31 cellular contexts compared by ENCODE assay signal in genomic region chr13:38661276-38661675, GRCh38. TPM values are rescaled to one million over a fixed set of nuclear protein-coding genes. Genes with fewer than 3 reads are reported as not detected.
DNase-seq lines count a peak whose midpoint lies in the region; ATAC-seq and TF ChIP-seq lines count a peak whose summit lies in the region.
"Had no signal": no experiment of that assay in that cellular context is flagged by ENCODE, and none has a peak within 500 bp of the region (broad histone marks: within the 10 kb centered on the region; RNA-seq: fewer than 3 reads in every experiment).

No MANE protein-coding gene starts in this region.

- H3K79me2 ChIP-seq in neural cell (replicated peaks; ENCODE audit: insufficient read depth, low read length) = no peaks in the 10 kb centered on the region

- H3K27me3 ChIP-seq in neural cell (ENCODE audit: insufficient read depth, low read depth, low read length) = no peaks in the 10 kb centered on the region
- H3K27me3 ChIP-seq: BLaER1 treated with 17β-estradiol and CSF1 and Interleukin-3, amounts not matched to agents 10 nM and 100 nM; upper lobe of right lung had no signal

- POLR2A ChIA-PET in activated CD4-positive, alpha-beta T cell treated with anti-CD3 and anti-CD28 coated beads, Interleukin-2, amount 10 ng/mL, durations not matched to agents 7 days and 5 days (lab: Charles Lee) = no interaction called here

- no peaks in the 10 kb centered on the region for H3K36me3 ChIP-seq in neural cell (ENCODE audit: insufficient read depth, low read length)
- H3K36me3 ChIP-seq: BLaER1 treated with 17β-estradiol and CSF1 and Interleukin-3, amounts not matched to agents 10 nM and 100 nM; heart right ventricle; upper lobe of right lung had no signal

- no peaks in the 10 kb centered on the region for H3K9me2 ChIP-seq in neural cell (ENCODE audit: insufficient read depth, low read length)

- H3K9ac ChIP-seq in neural cell (ENCODE audit: low read length) = no peak overlapping the region
- H3K9ac ChIP-seq: BLaER1 treated with 17β-estradiol and CSF1 and Interleukin-3, amounts not matched to agents 10 nM and 100 nM had no signal

- CTCF ChIA-PET in activated CD8-positive, alpha-beta memory T cell treated with anti-CD3 and anti-CD28 coated beads, Interleukin-2, amount 10 ng/mL, durations not matched to agents 7 days and 5 days (lab: Charles Lee) = no interaction called here
- CTCF ChIA-PET in activated CD4-positive, alpha-beta T cell treated with anti-CD3 and anti-CD28 coated beads, Interleukin-2, amount 10 ng/mL, durations not matched to agents 7 days and 5 days (lab: Charles Lee) = no interaction called here

- H2AFZ ChIP-seq in neural cell (ENCODE audit: low read depth, low read length) = no peak overlapping the region

- TF ChIP-seq CTCF in fibroblast of mammary gland (conservative IDR thresholded peaks at IDR 0.05; ENCODE audit: control insufficient read depth, insufficient read depth, low read depth, low read length) = no peak
- no peak for TF ChIP-seq CTCF in neural cell (IDR thresholded peaks at IDR 0.05; ENCODE audit: poor library complexity, severe bottlenecking)

- TF ChIP-seq RAD21 in neural cell (conservative IDR thresholded peaks at IDR 0.05) = no peak

- H3K36me3 Mint-ChIP-seq in activated CD8-positive, alpha-beta memory T cell treated with anti-CD3 and anti-CD28 coated beads, Interleukin-2, amount 10 ng/mL, durations not matched to agents 7 days and 5 days = no peaks in the 10 kb centered on the region
- no peaks in the 10 kb centered on the region for H3K36me3 Mint-ChIP-seq in activated CD4-positive, alpha-beta T cell treated with anti-CD3 and anti-CD28 coated beads, Interleukin-2, amount 10 ng/mL, durations not matched to agents 7 days and 5 days (ENCODE audit: low read depth)
- H3K36me3 Mint-ChIP-seq: activated CD4-positive, alpha-beta memory T cell treated with anti-CD3 and anti-CD28 coated beads for 36 hours; naive thymus-derived CD4-positive, alpha-beta T cell; stimulated activated memory B cell treated with anti-CD40 and anti-IgM and Interleukin-4, amounts not matched to agents 10 μg/mL and 1 μg/mL and 100 μg/mL, for 72 hours had no signal

- H3K27ac ChIP-seq in neural cell (ENCODE audit: low read length) = peak overlapping the region; percentile 0
- H3K27ac ChIP-seq: BLaER1 treated with 17β-estradiol and CSF1 and Interleukin-3, amounts not matched to agents 10 nM and 100 nM; heart right ventricle; upper lobe of right lung had no signal

- H3K9me3 Mint-ChIP-seq in activated CD8-positive, alpha-beta memory T cell treated with anti-CD3 and anti-CD28 coated beads, Interleukin-2, amount 10 ng/mL, durations not matched to agents 7 days and 5 days (ENCODE audit: low read depth) = no peaks in the 10 kb centered on the region
- no peaks in the 10 kb centered on the region for H3K9me3 Mint-ChIP-seq in activated CD4-positive, alpha-beta T cell treated with anti-CD3 and anti-CD28 coated beads, Interleukin-2, amount 10 ng/mL, durations not matched to agents 7 days and 5 days
- H3K9me3 Mint-ChIP-seq: activated CD4-positive, alpha-beta memory T cell treated with anti-CD3 and anti-CD28 coated beads for 36 hours; activated naive CD4-positive, alpha-beta T cell treated with anti-CD3 and anti-CD28 coated beads for 36 hours; activated T-helper 1 cell treated with anti-CD3 and anti-CD28 coated beads, Interleukin-12 subunit alpha, Interleukin-12 subunit beta, Interleukin-2, Interleukin-4 antibody, amounts not matched to agents 30 ng/mL and 10 ng/mL and 1 ng/mL, durations not matched to agents 14 hours and 24 hours and 36 hours; stimulated activated memory B cell treated with anti-CD40 and anti-IgM and Interleukin-4, amounts not matched to agents 10 μg/mL and 1 μg/mL and 100 μg/mL, for 72 hours had no signal

- H3F3A ChIP-seq in neural cell (ENCODE audit: insufficient read depth, low read length, poor library complexity, severe bottlenecking) = no peaks in the 10 kb centered on the region

- no peaks in the 10 kb centered on the region for H3K27me3 Mint-ChIP-seq in activated CD8-positive, alpha-beta memory T cell treated with anti-CD3 and anti-CD28 coated beads, Interleukin-2, amount 10 ng/mL, durations not matched to agents 7 days and 5 days
- peaks cover 6% of the 10 kb centered on the region for H3K27me3 Mint-ChIP-seq in activated CD4-positive, alpha-beta T cell treated with anti-CD3 and anti-CD28 coated beads, Interleukin-2, amount 10 ng/mL, durations not matched to agents 7 days and 5 days
- H3K27me3 Mint-ChIP-seq: activated CD4-positive, alpha-beta memory T cell treated with anti-CD3 and anti-CD28 coated beads for 36 hours had no signal

- no peak for ATAC-seq in activated CD8-positive, alpha-beta memory T cell treated with anti-CD3 and anti-CD28 coated beads, Interleukin-2, amount 10 ng/mL, durations not matched to agents 7 days and 5 days
- ATAC-seq in HG03354 (IDR thresholded peaks at IDR 0.05; ENCODE audit: poor library complexity, severe bottlenecking, unreplicated experiment) (no peak), GM19452 (IDR thresholded peaks at IDR 0.05; ENCODE audit: unreplicated experiment) (no peak)
- ATAC-seq: heart right ventricle; HepG2; naive thymus-derived CD4-positive, alpha-beta T cell; Right ventricle myocardium inferior; stimulated activated memory B cell treated with anti-CD40 and anti-IgM and Interleukin-4, amounts not matched to agents 10 μg/mL and 1 μg/mL and 100 μg/mL, for 72 hours; upper lobe of right lung had no signal

- H3K27ac Mint-ChIP-seq in activated CD8-positive, alpha-beta memory T cell treated with anti-CD3 and anti-CD28 coated beads, Interleukin-2, amount 10 ng/mL, durations not matched to agents 7 days and 5 days = no peak overlapping the region
- H3K27ac Mint-ChIP-seq in activated CD4-positive, alpha-beta T cell treated with anti-CD3 and anti-CD28 coated beads, Interleukin-2, amount 10 ng/mL, durations not matched to agents 7 days and 5 days = no peak overlapping the region
- H3K27ac Mint-ChIP-seq: activated CD4-positive, alpha-beta memory T cell treated with anti-CD3 and anti-CD28 coated beads for 36 hours; activated naive CD4-positive, alpha-beta T cell treated with anti-CD3 and anti-CD28 coated beads for 36 hours; activated T-helper 1 cell treated with anti-CD3 and anti-CD28 coated beads, Interleukin-12 subunit alpha, Interleukin-12 subunit beta, Interleukin-2, Interleukin-4 antibody, amounts not matched to agents 30 ng/mL and 10 ng/mL and 1 ng/mL, durations not matched to agents 14 hours and 24 hours and 36 hours; naive thymus-derived CD4-positive, alpha-beta T cell; stimulated activated memory B cell treated with anti-CD40 and anti-IgM and Interleukin-4, amounts not matched to agents 10 μg/mL and 1 μg/mL and 100 μg/mL, for 72 hours had no signal

- H3K4me3 ChIP-seq in fibroblast of mammary gland (ENCODE audit: control insufficient read depth, low read depth, low read length) = no peak overlapping the region
- H3K4me3 ChIP-seq in neural cell (ENCODE audit: low read length) = no peak overlapping the region
- H3K4me3 ChIP-seq: BLaER1 treated with 17β-estradiol and CSF1 and Interleukin-3, amounts not matched to agents 10 nM and 100 nM; heart right ventricle; upper lobe of right lung had no signal

- H3K9me3 ChIP-seq in neural cell (ENCODE audit: low read length) = no peaks in the 10 kb centered on the region
- H3K9me3 ChIP-seq: BLaER1 treated with 17β-estradiol and CSF1 and Interleukin-3, amounts not matched to agents 10 nM and 100 nM; heart right ventricle; upper lobe of right lung had no signal

- H4K20me1 ChIP-seq in neural cell (ENCODE audit: insufficient read depth) = no peaks in the 10 kb centered on the region
- H4K20me1 ChIP-seq: BLaER1 treated with 17β-estradiol and CSF1 and Interleukin-3, amounts not matched to agents 10 nM and 100 nM had no signal

- no peak for TF ChIP-seq EP300 in neural cell (conservative IDR thresholded peaks at IDR 0.05; ENCODE audit: poor library complexity, severe bottlenecking)

- H3K4me3 Mint-ChIP-seq in activated CD8-positive, alpha-beta memory T cell treated with anti-CD3 and anti-CD28 coated beads, Interleukin-2, amount 10 ng/mL, durations not matched to agents 7 days and 5 days = no peak overlapping the region
- H3K4me3 Mint-ChIP-seq in activated CD4-positive, alpha-beta T cell treated with anti-CD3 and anti-CD28 coated beads, Interleukin-2, amount 10 ng/mL, durations not matched to agents 7 days and 5 days = no peak overlapping the region
- H3K4me3 Mint-ChIP-seq: activated CD4-positive, alpha-beta memory T cell treated with anti-CD3 and anti-CD28 coated beads for 36 hours; activated naive CD4-positive, alpha-beta T cell treated with anti-CD3 and anti-CD28 coated beads for 36 hours; activated T-helper 1 cell treated with anti-CD3 and anti-CD28 coated beads, Interleukin-12 subunit alpha, Interleukin-12 subunit beta, Interleukin-2, Interleukin-4 antibody, amounts not matched to agents 30 ng/mL and 10 ng/mL and 1 ng/mL, durations not matched to agents 14 hours and 24 hours and 36 hours; naive thymus-derived CD4-positive, alpha-beta T cell; stimulated activated memory B cell treated with anti-CD40 and anti-IgM and Interleukin-4, amounts not matched to agents 10 μg/mL and 1 μg/mL and 100 μg/mL, for 72 hours had no signal

- no peak overlapping the region for H3K4me2 ChIP-seq in neural cell (ENCODE audit: low read length)
- H3K4me2 ChIP-seq: BLaER1 treated with 17β-estradiol and CSF1 and Interleukin-3, amounts not matched to agents 10 nM and 100 nM had no signal

- DNase-seq in LHCN-M2 (ENCODE audit: low read depth) (peak; percentile 15), OCI-M1 (lab: John Stamatoyannopoulos, UW) (peak; percentile 10), fibroblast of mammary gland (ENCODE audit: low read depth) (peak; percentile 19)
- DNase-seq in activated CD8-positive, alpha-beta memory T cell treated with anti-CD3 and anti-CD28 coated beads, Interleukin-2, amount 10 ng/mL, durations not matched to agents 7 days and 5 days = no peak
- no peak for DNase-seq in activated CD4-positive, alpha-beta T cell treated with anti-CD3 and anti-CD28 coated beads, Interleukin-2, amount 10 ng/mL, durations not matched to agents 7 days and 5 days
- DNase-seq: activated CD4-positive, alpha-beta memory T cell treated with anti-CD3 and anti-CD28 coated beads for 36 hours; activated CD4-positive, CD25-positive, alpha-beta regulatory T cell treated with anti-CD3 and anti-CD28 coated beads, Interleukin-2, amount 50 U/mL, for 72 hours; activated CD8-positive, alpha-beta memory T cell treated with anti-CD3 and anti-CD28 coated beads, Interleukin-2, amount 50 U/mL, for 48 hours; activated naive CD4-positive, alpha-beta T cell treated with anti-CD3 and anti-CD28 coated beads for 36 hours; DMS53; HCEC 1CT; heart right ventricle; kidney; midbrain; naive thymus-derived CD4-positive, alpha-beta T cell; NCI-H1436 treated with DMSO at 0.1 percent for 48 hours; NCI-H2171; NCI-H524 treated with DMSO at 0.1 percent for 48 hours; upper lobe of right lung had no signal

- no peaks in the 10 kb centered on the region for H3K4me1 Mint-ChIP-seq in activated CD8-positive, alpha-beta memory T cell treated with anti-CD3 and anti-CD28 coated beads, Interleukin-2, amount 10 ng/mL, durations not matched to agents 7 days and 5 days
- H3K4me1 Mint-ChIP-seq in activated CD4-positive, alpha-beta T cell treated with anti-CD3 and anti-CD28 coated beads, Interleukin-2, amount 10 ng/mL, durations not matched to agents 7 days and 5 days = no peaks in the 10 kb centered on the region
- H3K4me1 Mint-ChIP-seq: naive thymus-derived CD4-positive, alpha-beta T cell; stimulated activated memory B cell treated with anti-CD40 and anti-IgM and Interleukin-4, amounts not matched to agents 10 μg/mL and 1 μg/mL and 100 μg/mL, for 72 hours had no signal

RNA-seq across cellular contexts. Expression of gene FREM2, which starts 25.6 kb away (rescaled TPM):
- total RNA-seq in LHCN-M2 (2014; rRNA removed) = not detected in 2 replicates
- polyA plus RNA-seq in LHCN-M2 (2012) = not detected
- polyA plus RNA-seq in neural cell = 0.19 and 0.26 TPM in 2 replicates
- polyA minus RNA-seq in neural cell = 1.2 and 1.7 TPM in 2 replicates
- total RNA-seq in activated CD8-positive, alpha-beta memory T cell treated with anti-CD3 and anti-CD28 coated beads, Interleukin-2, amount 10 ng/mL, durations not matched to agents 7 days and 5 days = under 1 TPM in 1 of 2 experiments, not detected in 1; 0.23 TPM
- total RNA-seq in activated CD4-positive, alpha-beta T cell treated with anti-CD3 and anti-CD28 coated beads, Interleukin-2, amount 10 ng/mL, durations not matched to agents 7 days and 5 days = not detected
- total RNA-seq: activated CD4-positive, alpha-beta memory T cell treated with anti-CD3 and anti-CD28 coated beads for 36 hours; activated naive CD4-positive, alpha-beta T cell treated with anti-CD3 and anti-CD28 coated beads for 36 hours; bronchial epithelial cell; G401; HepG2; osteoblast had no signal
- polyA plus RNA-seq: AG04450; HepG2; naive thymus-derived CD4-positive, alpha-beta T cell had no signal

Comparison
In these comparisons a context has a peak if more than half of its experiments do, and no peak if none do; other contexts are left out.
1. DNase-seq: peak in LHCN-M2 (single experiment), OCI-M1 (single experiment) and fibroblast of mammary gland (single experiment); none in activated CD8-positive, alpha-beta memory T cell treated with anti-CD3 and anti-CD28 coated beads, Interleukin-2, amount 10 ng/mL, durations not matched to agents 7 days and 5 days (single experiment) and activated CD4-positive, alpha-beta T cell treated with anti-CD3 and anti-CD28 coated beads, Interleukin-2, amount 10 ng/mL, durations not matched to agents 7 days and 5 days (single experiment).